16 cellular contexts compared by ENCODE assay signal in the genomic region with DNA sequence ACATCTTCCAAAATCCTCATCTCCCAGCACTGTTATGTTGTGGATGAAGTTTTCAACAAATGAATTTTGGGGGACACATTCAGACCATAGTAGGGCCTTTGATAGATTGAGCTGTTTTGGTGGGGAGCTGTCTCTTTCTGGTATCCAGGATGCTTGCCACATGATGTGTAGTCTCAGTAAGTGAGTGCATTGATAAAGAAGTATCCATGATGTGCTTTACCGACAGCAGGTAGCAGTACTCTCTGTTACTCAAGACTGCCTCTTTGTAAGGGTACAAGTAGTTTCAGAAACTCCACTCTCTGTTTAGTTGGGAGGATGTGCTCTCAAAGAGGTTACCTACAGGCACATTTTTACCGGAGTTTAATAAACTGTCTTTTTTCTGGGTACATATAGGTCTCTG. TPM values are rescaled to one million over a fixed set of nuclear protein-coding genes. Genes with fewer than 3 reads are reported as not detected.
A peak's percentile ranks its signal among the peaks of the same experiment; 100 is the strongest.
DNase-seq lines count a peak whose midpoint lies in the region; ATAC-seq lines count a peak whose summit lies in the region.
"Had no signal": no experiment of that assay in that cellular context is flagged by ENCODE, and none has a peak within 500 bp of the region (broad histone marks: within the 10 kb centered on the region; RNA-seq: fewer than 3 reads in every experiment).

No MANE protein-coding gene starts in this region.

- H3K4me3 Mint-ChIP-seq in activated naive CD8-positive, alpha-beta T cell, result peak overlapping the region; percentile 39
- H3K4me3 Mint-ChIP-seq in activated naive CD8-positive, alpha-beta T cell treated with anti-CD3 and anti-CD28 coated beads for 36 hours, result no peak overlapping the region
- H3K4me3 Mint-ChIP-seq in T-cell, result peak overlapping the region in 2 of 3 donors; percentile 24 to 57
- peak overlapping the region in 4 of 5 donors; percentile 42 to 63 (median 62) for H3K4me3 Mint-ChIP-seq in immature natural killer cell

- no peaks in the 10 kb centered on the region for H3K36me3 Mint-ChIP-seq in activated naive CD8-positive, alpha-beta T cell
- H3K36me3 Mint-ChIP-seq in activated naive CD8-positive, alpha-beta T cell treated with anti-CD3 and anti-CD28 coated beads for 36 hours, result peaks cover 28% of the 10 kb centered on the region
- H3K36me3 Mint-ChIP-seq in T-cell (peaks cover 6% of the 10 kb centered on the region), immature natural killer cell (no peaks in the 10 kb centered on the region)

- ATAC-seq in T-cell (replicated peaks in 1 of 4), result peak in 2 of 4 experiments; percentile 32 to 42
- ATAC-seq in HG02870 (IDR thresholded peaks at IDR 0.05; ENCODE audit: unreplicated experiment), result no peak
- ATAC-seq: PC-3 had no signal

- no peaks in the 10 kb centered on the region for H3K9me3 Mint-ChIP-seq in activated naive CD8-positive, alpha-beta T cell (ENCODE audit: low read depth)
- no peaks in the 10 kb centered on the region for H3K9me3 Mint-ChIP-seq in activated naive CD8-positive, alpha-beta T cell treated with anti-CD3 and anti-CD28 coated beads for 36 hours
- no peaks in the 10 kb centered on the region for H3K9me3 Mint-ChIP-seq in T-cell
- no peaks in the 10 kb centered on the region for H3K9me3 Mint-ChIP-seq in immature natural killer cell

- CTCF ChIA-PET in T-cell (lab: Charles Lee), result no interaction called here

- DNase-seq in activated naive CD8-positive, alpha-beta T cell treated with anti-CD3 and anti-CD28 coated beads for 36 hours, result no peak
- DNase-seq in T-cell, result no peak
- DNase-seq in immature natural killer cell, result no peak
- DNase-seq in COLO668 (lab: John Stamatoyannopoulos, UW; ENCODE audit: unreplicated experiment), result no peak
- no peak for DNase-seq in NCI-H1105 treated with DMSO at 0.1 percent for 48 hours (lab: John Stamatoyannopoulos, UW)
- DNase-seq: ACHN, AML-193, GF-D8, KG1, NCI-H1092, NCI-H510A treated with DMSO at 0.1 percent for 48 hours, NCI-H82, PC-3, SJCRH30 had no signal

- H3K27me3 Mint-ChIP-seq in activated naive CD8-positive, alpha-beta T cell, result no peaks in the 10 kb centered on the region
- H3K27me3 Mint-ChIP-seq in activated naive CD8-positive, alpha-beta T cell treated with anti-CD3 and anti-CD28 coated beads for 36 hours, result no peaks in the 10 kb centered on the region
- no peaks in the 10 kb centered on the region for H3K27me3 Mint-ChIP-seq in T-cell
- peaks cover 0 to 3% (median 1%) of the 10 kb centered on the region in 3 donors for H3K27me3 Mint-ChIP-seq in immature natural killer cell (ENCODE audit: low read depth in 3 of 3)

- peak overlapping the region; percentile 52 for H3K27ac Mint-ChIP-seq in activated naive CD8-positive, alpha-beta T cell
- no peak overlapping the region for H3K27ac Mint-ChIP-seq in activated naive CD8-positive, alpha-beta T cell treated with anti-CD3 and anti-CD28 coated beads for 36 hours
- H3K27ac Mint-ChIP-seq in T-cell (peak overlapping the region; percentile 35 to 59), immature natural killer cell (peak overlapping the region; percentile 35 to 86 (median 76))

- peaks cover 85% of the 10 kb centered on the region for H3K4me1 Mint-ChIP-seq in activated naive CD8-positive, alpha-beta T cell (ENCODE audit: low read depth)
- peaks cover 74% of the 10 kb centered on the region for H3K4me1 Mint-ChIP-seq in activated naive CD8-positive, alpha-beta T cell treated with anti-CD3 and anti-CD28 coated beads for 36 hours
- H3K4me1 Mint-ChIP-seq in T-cell (peaks cover 89 to 90% (median 89%) of the 10 kb centered on the region in 3 donors), immature natural killer cell (peaks cover 87 to 95% of the 10 kb centered on the region in 2 donors)

- POLR2A ChIA-PET in T-cell (lab: Charles Lee), result no interaction called here

RNA-seq across cellular contexts. Expression of a gene that starts 26.5 kb away (rescaled TPM):
- total RNA-seq in activated naive CD8-positive, alpha-beta T cell treated with anti-CD3 and anti-CD28 coated beads for 36 hours, result 10 to 100 TPM; 63.1 to 64.3 TPM
- 100 to 1,000 TPM; 113 to 149 (median 115) TPM for total RNA-seq in T-cell
- 1 to 10 TPM; 1.8 to 4.8 (median 4.0) TPM for polyA plus RNA-seq in immature natural killer cell
